ENCODE assay signal across 8 cellular contexts in the genomic region with DNA sequence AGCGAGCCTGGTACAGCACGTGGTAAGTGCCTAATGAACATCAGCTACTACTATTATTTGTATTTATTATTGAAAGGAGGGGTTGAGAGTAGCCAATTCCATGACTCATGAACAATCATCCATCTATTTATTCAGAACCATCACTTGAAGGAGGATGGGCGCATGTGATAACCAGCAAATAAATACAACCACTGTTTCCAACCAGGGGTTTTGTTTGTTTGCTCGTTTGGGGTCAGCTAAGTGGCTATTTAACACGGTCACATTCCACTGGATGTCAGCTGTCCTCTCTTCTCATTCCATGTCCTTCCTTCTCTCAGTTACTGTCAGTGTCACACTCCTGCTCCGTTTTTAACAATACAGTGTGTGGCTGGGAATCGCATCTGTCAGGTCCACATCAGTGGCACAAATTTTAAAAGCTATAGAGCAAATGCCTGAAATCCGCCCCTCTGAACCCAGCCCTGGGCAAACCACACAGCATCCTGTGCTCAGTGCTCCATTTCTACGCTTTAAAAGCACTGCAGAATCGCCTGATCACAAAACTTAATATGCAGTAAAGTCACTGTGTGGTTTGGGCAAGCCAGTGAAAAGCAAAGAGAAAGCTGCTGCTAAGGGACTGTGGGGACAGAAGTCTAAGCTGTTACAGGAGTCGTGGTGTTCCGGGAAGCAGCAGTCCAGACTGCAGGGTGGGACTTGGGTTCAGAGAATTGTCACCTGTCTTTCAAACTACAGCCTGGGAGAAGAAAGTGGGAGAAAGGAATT. TPM values are rescaled to one million over a fixed set of nuclear protein-coding genes. Genes with fewer than 3 reads are reported as not detected.
DNase-seq lines count a peak whose midpoint lies in the region; ATAC-seq and TF ChIP-seq lines count a peak whose summit lies in the region.

No MANE protein-coding gene starts in this region.

- ATAC-seq in right lobe of liver (peak in 2 of 4 donors; percentile 2 to 29), upper lobe of left lung (ENCODE audit: low FRiP score in 2 of 2) (no peak), GM21576 (IDR thresholded peaks at IDR 0.05; ENCODE audit: unreplicated experiment) (no peak)

- no peaks in the 10 kb centered on the region for H3K36me3 ChIP-seq in right atrium auricular region
- H3K36me3 ChIP-seq in right lobe of liver, result no peaks in the 10 kb centered on the region
- H3K36me3 ChIP-seq in upper lobe of left lung, result no peaks in the 10 kb centered on the region

- TF ChIP-seq CTCF in right atrium auricular region (IDR thresholded peaks at IDR 0.05), result no peak
- TF ChIP-seq CTCF in right lobe of liver (IDR thresholded peaks at IDR 0.05), result no peak
- TF ChIP-seq CTCF in upper lobe of left lung (IDR thresholded peaks at IDR 0.05), result no peak

- peak overlapping the region; percentile 71 to 72 for H3K27ac ChIP-seq in right atrium auricular region
- peak overlapping the region; percentile 17 to 87 (median 83) for H3K27ac ChIP-seq in right lobe of liver
- peak overlapping the region; percentile 81 to 97 (median 86) for H3K27ac ChIP-seq in upper lobe of left lung

- peak overlapping the region; percentile 96 for H3K27ac Mint-ChIP-seq in activated naive CD4-positive, alpha-beta T cell treated with anti-CD3 and anti-CD28 coated beads, Interleukin-2, amount 50 U/mL, for 24 hours

- no peaks in the 10 kb centered on the region for H3K27me3 Mint-ChIP-seq in activated naive CD4-positive, alpha-beta T cell treated with anti-CD3 and anti-CD28 coated beads, Interleukin-2, amount 50 U/mL, for 24 hours

- H3K9me3 Mint-ChIP-seq in activated naive CD4-positive, alpha-beta T cell treated with anti-CD3 and anti-CD28 coated beads, Interleukin-2, amount 50 U/mL, for 24 hours, result no peaks in the 10 kb centered on the region

- peaks cover 94% of the 10 kb centered on the region for H3K4me1 Mint-ChIP-seq in activated naive CD4-positive, alpha-beta T cell treated with anti-CD3 and anti-CD28 coated beads, Interleukin-2, amount 50 U/mL, for 24 hours

- no peaks in the 10 kb centered on the region for H3K9me3 ChIP-seq in right atrium auricular region
- no peaks in the 10 kb centered on the region for H3K9me3 ChIP-seq in right lobe of liver
- no peaks in the 10 kb centered on the region for H3K9me3 ChIP-seq in upper lobe of left lung

- peak overlapping the region; percentile 91 for H3K4me3 Mint-ChIP-seq in activated naive CD4-positive, alpha-beta T cell treated with anti-CD3 and anti-CD28 coated beads, Interleukin-2, amount 50 U/mL, for 24 hours

- 39% methylated on average over 12 of the region's 12 CpGs for WGBS in right lobe of liver (ENCODE audit: insufficient coverage, low coverage, low lambda C conversion rate, missing lambda C conversion rate)
- 48 to 55% methylated on average over 12 of the region's 12 CpGs for WGBS in upper lobe of left lung, 2 donors

- H3K36me3 Mint-ChIP-seq in activated naive CD4-positive, alpha-beta T cell treated with anti-CD3 and anti-CD28 coated beads, Interleukin-2, amount 50 U/mL, for 24 hours, result peaks cover 9% of the 10 kb centered on the region

- TF ChIP-seq POLR2A in right lobe of liver (IDR thresholded peaks at IDR 0.05) (no peak), upper lobe of left lung (IDR thresholded peaks at IDR 0.05) (peak in 1 of 4 donors; percentile 3)

- no peak for TF ChIP-seq EP300 in upper lobe of left lung (IDR thresholded peaks at IDR 0.05)

- H3K4me3 ChIP-seq in right atrium auricular region, result no peak overlapping the region
- no peak overlapping the region for H3K4me3 ChIP-seq in right lobe of liver
- H3K4me3 ChIP-seq in upper lobe of left lung, result no peak overlapping the region

- H3K4me1 ChIP-seq in right atrium auricular region, result peaks cover 0 to 96% of the 10 kb centered on the region in 2 donors
- H3K4me1 ChIP-seq in right lobe of liver, result peaks cover 2 to 86% (median 48%) of the 10 kb centered on the region in 4 donors
- H3K4me1 ChIP-seq in upper lobe of left lung, result peaks cover 95 to 98% (median 97%) of the 10 kb centered on the region in 4 donors

- intact Hi-C loops in cardiac septum (cut with DNase I) (loop anchor here (5.0 kb wide), 1 partner anchor 54 kb away; no protein-coding TSS in a partner anchor), right lobe of liver (cut with DNase I) (loop anchor here (10.0 kb wide), 2 partner anchors 57 to 77 kb away; no protein-coding TSS in a partner anchor)

- no peaks in the 10 kb centered on the region for H3K27me3 ChIP-seq in right atrium auricular region
- no peaks in the 10 kb centered on the region for H3K27me3 ChIP-seq in right lobe of liver
- no peaks in the 10 kb centered on the region for H3K27me3 ChIP-seq in upper lobe of left lung

- no peak for DNase-seq in right atrium auricular region (ENCODE audit: low spot score)
- no peak for DNase-seq in cardiac septum (ENCODE audit: low spot score)
- DNase-seq in right lobe of liver, result no peak
- no peak for DNase-seq in upper lobe of left lung
- no peak for DNase-seq in NCI-H2107 treated with DMSO at 0.1 percent for 48 hours (lab: John Stamatoyannopoulos, UW; ENCODE audit: unreplicated experiment)
- DNase-seq in NCI-H82 (lab: John Stamatoyannopoulos, UW), result no peak

RNA-seq across cellular contexts. Expression of a gene that starts 8.5 kb away (rescaled TPM):
- 10 to 100 TPM; 59.5 to 65.1 TPM for total RNA-seq in right atrium auricular region
- total RNA-seq in cardiac septum, result 115 TPM
- 10 to 100 TPM; 22.9 to 53.6 (median 30.2) TPM for total RNA-seq in right lobe of liver
- 100 to 1,000 TPM in 2 of 6 donors, 10 to 100 TPM in 4; 82.8 to 161 (median 96.8) TPM for total RNA-seq in upper lobe of left lung
